ENCODE assay signal across 16 cellular contexts in the genomic region with DNA sequence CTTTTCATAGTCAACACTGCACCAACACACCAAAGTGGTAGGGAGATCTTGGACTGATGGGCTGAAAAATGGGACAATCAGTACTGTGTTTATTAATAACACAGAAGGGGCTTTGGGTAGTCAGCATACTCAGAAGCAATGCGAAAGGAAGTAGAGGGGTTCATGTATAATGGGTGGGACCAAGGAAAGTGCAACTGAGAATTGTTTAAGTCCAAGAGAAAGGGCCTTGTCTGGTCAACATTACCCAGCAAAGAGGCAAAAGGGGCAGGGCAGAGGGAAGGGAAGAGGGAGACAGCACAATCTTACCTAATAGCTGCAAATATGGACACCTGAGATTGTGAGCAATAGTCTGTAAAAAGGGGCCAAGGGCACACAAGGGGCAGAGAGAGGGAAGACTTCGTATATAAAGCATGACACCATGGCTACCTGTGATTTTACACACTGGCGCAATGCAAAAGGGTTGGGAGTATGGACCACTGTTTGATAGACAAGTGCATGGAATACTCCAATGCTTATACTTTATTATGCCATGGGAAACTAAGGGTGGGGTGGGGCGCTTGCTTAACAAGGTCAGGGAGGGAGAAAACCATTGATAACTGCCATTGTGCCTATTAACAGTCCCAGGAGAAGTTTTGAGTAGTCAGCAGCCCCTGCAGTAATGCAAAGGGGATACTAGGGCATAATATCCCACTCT. TPM values are rescaled to one million over a fixed set of nuclear protein-coding genes. Genes with fewer than 3 reads are reported as not detected.
DNase-seq lines count a peak whose midpoint lies in the region; ATAC-seq and TF ChIP-seq lines count a peak whose summit lies in the region.
"Had no signal": no experiment of that assay in that cellular context is flagged by ENCODE, and none has a peak within 500 bp of the region (broad histone marks: within the 10 kb centered on the region; RNA-seq: fewer than 3 reads in every experiment).

No MANE protein-coding gene starts in this region.

- H3K4me1 Mint-ChIP-seq in CD8-positive, alpha-beta memory T cell = peaks cover 0 to 86% (median 66%) of the 10 kb centered on the region in 3 donors
- peaks cover 0 to 78% (median 59%) of the 10 kb centered on the region in 3 donors for H3K4me1 Mint-ChIP-seq in T-cell

- intact Hi-C loops in tibial artery (cut with DNase I; ENCODE audit: low total_unique reads) = no loop called here

- peaks cover 0 to 2% (median 0%) of the 10 kb centered on the region in 3 donors for H3K36me3 Mint-ChIP-seq in CD8-positive, alpha-beta memory T cell
- no peaks in the 10 kb centered on the region for H3K36me3 Mint-ChIP-seq in T-cell

- peaks cover 0 to 2% of the 10 kb centered on the region in 2 donors for H3K27me3 Mint-ChIP-seq in CD8-positive, alpha-beta memory T cell
- H3K27me3 Mint-ChIP-seq in T-cell = no peaks in the 10 kb centered on the region
- H3K27me3 Mint-ChIP-seq: CD4-positive, alpha-beta T cell had no signal

- H3K4me1 ChIP-seq in SK-N-SH (ENCODE audit: control insufficient read depth in 1 of 2, insufficient read depth in 2 of 2, low read depth in 1 of 2, low read length in 1 of 2) (peaks cover 9 to 23% of the 10 kb centered on the region in 2 experiments; a peak in 2 of 4 replicates), fibroblast of lung (ENCODE audit: control insufficient read depth, extremely low read depth, insufficient read depth, low read length) (no peaks in the 10 kb centered on the region), tibial artery (peaks cover 0 to 59% (median 0%) of the 10 kb centered on the region in 4 donors)
- H3K4me1 ChIP-seq in CD8-positive, alpha-beta memory T cell (ENCODE audit: insufficient read depth, low read length) = no peaks in the 10 kb centered on the region

- H3K9me3 Mint-ChIP-seq in CD8-positive, alpha-beta memory T cell = no peaks in the 10 kb centered on the region
- H3K9me3 Mint-ChIP-seq in T-cell = no peaks in the 10 kb centered on the region
- H3K9me3 Mint-ChIP-seq: CD4-positive, alpha-beta T cell had no signal

- no peaks in the 10 kb centered on the region for H3K27me3 ChIP-seq in SK-N-SH (ENCODE audit: insufficient read depth)
- no peaks in the 10 kb centered on the region for H3K27me3 ChIP-seq in CD8-positive, alpha-beta memory T cell (ENCODE audit: insufficient read depth, low read length, poor library complexity, severe bottlenecking)
- H3K27me3 ChIP-seq in fibroblast of lung (ENCODE audit: control insufficient read depth, insufficient read depth, low read length) = no peaks in the 10 kb centered on the region
- H3K27me3 ChIP-seq in WERI-Rb-1 (ENCODE audit: insufficient read depth, low read depth, severe bottlenecking) = peaks cover 43% of the 10 kb centered on the region
- H3K27me3 ChIP-seq in tibial artery = no peaks in the 10 kb centered on the region

- no peak overlapping the region for H3K9ac ChIP-seq in SK-N-SH
- H3K9ac ChIP-seq in fibroblast of lung (ENCODE audit: insufficient read depth, low read length) = no peak overlapping the region
- H3K9ac ChIP-seq: GM23248 had no signal

- H3F3A ChIP-seq in SK-N-SH (replicated peaks; ENCODE audit: insufficient read depth) = peaks cover 3% of the 10 kb centered on the region

- no peaks in the 10 kb centered on the region for H3K9me2 ChIP-seq in SK-N-SH

- POLR2A ChIA-PET in SK-N-SH (lab: Yijun Ruan, JAX) = no interaction called here
- POLR2A ChIA-PET in CD8-positive, alpha-beta memory T cell (lab: Charles Lee) = no interaction called here
- POLR2A ChIA-PET in T-cell (lab: Charles Lee) = no interaction called here

- H3K9me3 ChIP-seq in SK-N-SH = no peaks in the 10 kb centered on the region
- no peaks in the 10 kb centered on the region for H3K9me3 ChIP-seq in CD8-positive, alpha-beta memory T cell (ENCODE audit: low read length)
- H3K9me3 ChIP-seq in fibroblast of lung (ENCODE audit: control insufficient read depth, insufficient read depth, low read depth, low read length) = no peaks in the 10 kb centered on the region
- H3K9me3 ChIP-seq in WERI-Rb-1 (ENCODE audit: severe bottlenecking) = no peaks in the 10 kb centered on the region
- H3K9me3 ChIP-seq in tibial artery = no peaks in the 10 kb centered on the region

- TF ChIP-seq RAD21 in SK-N-SH (IDR thresholded peaks at IDR 0.05; ENCODE audit: low read length) = no peak

- peak overlapping the region in 4 of 8 donors; percentile 25 to 86 (median 68) for H3K27ac Mint-ChIP-seq in CD8-positive, alpha-beta memory T cell
- H3K27ac Mint-ChIP-seq in T-cell = no peak overlapping the region
- H3K27ac Mint-ChIP-seq: CD4-positive, alpha-beta T cell had no signal

- peaks cover 27 to 54% of the 10 kb centered on the region in 2 experiments for H3K36me3 ChIP-seq in SK-N-SH (replicated peaks in 1 of 2; ENCODE audit: control insufficient read depth in 1 of 2, insufficient read depth in 2 of 2, low read length in 1 of 2)
- no peaks in the 10 kb centered on the region for H3K36me3 ChIP-seq in CD8-positive, alpha-beta memory T cell (ENCODE audit: insufficient read depth, low read length)
- no peaks in the 10 kb centered on the region for H3K36me3 ChIP-seq in fibroblast of lung (ENCODE audit: control insufficient read depth, insufficient read depth, low read length)
- no peaks in the 10 kb centered on the region for H3K36me3 ChIP-seq in WERI-Rb-1
- no peaks in the 10 kb centered on the region for H3K36me3 ChIP-seq in tibial artery

- TF ChIP-seq EP300 in SK-N-SH (IDR thresholded peaks at IDR 0.05; ENCODE audit: borderline replicate concordance in 1 of 2, low read depth in 1 of 2, low read length in 1 of 2) = no peak

- no peak for DNase-seq in SK-N-SH
- no peak for DNase-seq in CD8-positive, alpha-beta memory T cell
- DNase-seq in T-cell = no peak
- DNase-seq in fibroblast of lung (ENCODE audit: low read depth in 2 of 2) = no peak
- DNase-seq in WERI-Rb-1 = no peak
- DNase-seq in tibial artery = no peak
- DNase-seq: CD4-positive, alpha-beta T cell; COR-L47; DND-41; GDM1; GM23248; H7 had no signal

- TF ChIP-seq CTCF in SK-N-SH (IDR thresholded peaks at IDR 0.05) = no peak
- no peak for TF ChIP-seq CTCF in fibroblast of lung (conservative IDR thresholded peaks at IDR 0.05 in 1 of 2, IDR thresholded peaks at IDR 0.05 in 1 of 2; ENCODE audit: low read depth in 1 of 2, low read length in 2 of 2)
- TF ChIP-seq CTCF in WERI-Rb-1 (IDR thresholded peaks at IDR 0.05; ENCODE audit: low read depth, low read length) = no peak
- no peak for TF ChIP-seq CTCF in tibial artery (IDR thresholded peaks at IDR 0.05)

- H3K4me3 ChIP-seq in SK-N-SH (ENCODE audit: low read depth in 2 of 2, low read length in 1 of 2) = no peak overlapping the region
- H3K4me3 ChIP-seq in CD8-positive, alpha-beta memory T cell (ENCODE audit: low read length) = no peak overlapping the region
- H3K4me3 ChIP-seq in fibroblast of lung (replicated peaks in 1 of 4; ENCODE audit: control extremely low read depth in 1 of 4, insufficient read depth in 1 of 4, low read depth in 3 of 4, low read length in 4 of 4) = no peak overlapping the region
- no peak overlapping the region for H3K4me3 ChIP-seq in WERI-Rb-1 (ENCODE audit: low read depth, low read length)
- H3K4me3 ChIP-seq in tibial artery = no peak overlapping the region
- H3K4me3 ChIP-seq: GM23248 had no signal

- ATAC-seq in SK-N-SH treated with all-trans-retinoic acid at 6 μM for 48 hours (no peak), T-cell (replicated peaks in 1 of 4) (no peak), GM21529 (IDR thresholded peaks at IDR 0.05; ENCODE audit: unreplicated experiment) (no peak)

- peak overlapping the region in 4 of 7 donors; percentile 32 to 73 (median 46) for H3K4me3 Mint-ChIP-seq in CD8-positive, alpha-beta memory T cell
- peak overlapping the region in 2 of 3 donors; percentile 0 to 4 for H3K4me3 Mint-ChIP-seq in T-cell
- H3K4me3 Mint-ChIP-seq: CD4-positive, alpha-beta T cell had no signal

- 64% methylated on average over 4 of the region's 4 CpGs for WGBS in SK-N-SH (ENCODE audit: low lambda C conversion rate)

- CTCF ChIA-PET in SK-N-SH (lab: Yijun Ruan, JAX) = no interaction called here
- CTCF ChIA-PET in CD8-positive, alpha-beta memory T cell (lab: Charles Lee) = no interaction called here
- CTCF ChIA-PET in T-cell (lab: Charles Lee) = no interaction called here

- peaks cover 100% of the 10 kb centered on the region for H3K79me2 ChIP-seq in SK-N-SH (ENCODE audit: insufficient read depth)
- peaks cover 73% of the 10 kb centered on the region for H3K79me2 ChIP-seq in fibroblast of lung (ENCODE audit: control insufficient read depth, insufficient read depth, low read length)

- H3K4me2 ChIP-seq in SK-N-SH (peak overlapping the region; percentile 24; the same call in 1 of the 2 replicates), fibroblast of lung (ENCODE audit: extremely low read depth, insufficient read depth, low read length) (peak overlapping the region; percentile 25)

- H2AFZ ChIP-seq in SK-N-SH (ENCODE audit: low read depth) (no peak overlapping the region), fibroblast of lung (ENCODE audit: low read length) (no peak overlapping the region)
- H2AFZ ChIP-seq: GM23248 had no signal

- H4K20me1 ChIP-seq in SK-N-SH (ENCODE audit: insufficient read depth) (peaks cover 100% of the 10 kb centered on the region), fibroblast of lung (ENCODE audit: control insufficient read depth, extremely low read depth, insufficient read depth, low read length) (peaks cover 9% of the 10 kb centered on the region)

- H3K27ac ChIP-seq in SK-N-SH (ENCODE audit: low read depth in 2 of 2, low read length in 1 of 2) (no peak overlapping the region), fibroblast of lung (ENCODE audit: insufficient read depth, low read length) (no peak overlapping the region), WERI-Rb-1 (no peak overlapping the region), tibial artery (no peak overlapping the region)
- H3K27ac ChIP-seq in CD8-positive, alpha-beta memory T cell (ENCODE audit: low read depth, low read length) = no peak overlapping the region
- H3K27ac ChIP-seq: 22Rv1, GM23248 had no signal

TF ChIP-seq in SK-N-SH, 30 proteins besides CTCF, POLR2A, EP300 and RAD21 (continues in another document):
- TF ChIP-seq EZH2phosphoT487 (IDR thresholded peaks at IDR 0.05; ENCODE audit: borderline replicate concordance, low read depth) = no peak

TF ChIP-seq in SK-N-SH treated with all-trans-retinoic acid at 6 μM for 48 hours, 23 proteins besides CTCF, POLR2A, EP300 and RAD21 (continues in another document):
- TF ChIP-seq GLIS3 (CRISPR knock-in tag; IDR thresholded peaks at IDR 0.05) = no peak

RNA-seq across cellular contexts. Expression of a gene that starts 9.8 kb away (rescaled TPM):
- polyA plus RNA-seq in SK-N-SH (2012; rRNA removed) = 135 and 215 TPM in 2 replicates
- polyA plus RNA-seq in SK-N-SH (2012; cell fraction: cytosol; rRNA removed) = 1.6 and 1.9 TPM in 2 replicates
- 846 and 1,404 TPM in 2 replicates for polyA plus RNA-seq in SK-N-SH (2012; cell fraction: nucleus; rRNA removed)
- not detected for total RNA-seq in CD8-positive, alpha-beta memory T cell
- polyA plus RNA-seq in CD8-positive, alpha-beta memory T cell = 9.7 TPM
- 100 to 1,000 TPM in 2 of 5 donors, 1 to 10 TPM in 1, under 1 TPM in 2; 0.58 to 481 (median 1.2) TPM for total RNA-seq in T-cell
- total RNA-seq in fibroblast of lung = 97.9 TPM in 1 of 2 replicates, not detected in the other
- polyA plus RNA-seq in fibroblast of lung = 0.07 and 65.5 TPM in 2 replicates
- 23.3 TPM in 1 of 2 replicates, not detected in the other for polyA plus RNA-seq in fibroblast of lung (2012)
- 1.1 and 51.6 TPM in 2 replicates for polyA minus RNA-seq in fibroblast of lung (ENCODE audit: low replicate concordance)
- total RNA-seq: CD4-positive, alpha-beta T cell; GM23248; H7; HT1080 had no signal
- polyA plus RNA-seq: GM23248 had no signal
